ENCODE assay signal across 12 cellular contexts in genomic region chr5:141504216-141504615, GRCh38. TPM values are rescaled to one million over a fixed set of nuclear protein-coding genes. Genes with fewer than 3 reads are reported as not detected.
"Had no signal": no experiment of that assay in that cellular context is flagged by ENCODE, and none has a peak within 500 bp of the region (broad histone marks: within the 10 kb centered on the region; RNA-seq: fewer than 3 reads in every experiment).

No MANE protein-coding gene starts in this region.

- H3K4me2 ChIP-seq: smooth muscle cell had no signal

- DNase-seq: activated CD4-positive, alpha-beta T cell treated with anti-CD3 and anti-CD28 coated beads, Interleukin-2, amount 50 U/mL, for 4 hours; activated naive CD4-positive, alpha-beta T cell; activated naive CD8-positive, alpha-beta T cell treated with anti-CD3 and anti-CD28 coated beads, Interleukin-2, amount 10 ng/mL, durations not matched to agents 7 days and 5 days; activated T-cell treated with anti-CD3 and anti-CD28 coated beads for 4 hours; hypothalamus; left ventricle myocardium inferior; nephron progenitor cell; right cardiac atrium; upper lobe of left lung had no signal

- H3K9me3 ChIP-seq: left ventricle myocardium inferior, prostate gland, suprapubic skin, upper lobe of left lung had no signal

- H3K27ac ChIP-seq: prostate gland, suprapubic skin had no signal

- H3K27me3 ChIP-seq: suprapubic skin, upper lobe of left lung had no signal

- H3K4me1 ChIP-seq: prostate gland had no signal

- H3K36me3 ChIP-seq: prostate gland had no signal

- H3K4me3 ChIP-seq: left ventricle myocardium inferior, prostate gland, smooth muscle cell, suprapubic skin, upper lobe of left lung had no signal

RNA-seq across cellular contexts. Expression of gene PCDHGC5, which starts 15.3 kb away (rescaled TPM):
- total RNA-seq: activated naive CD8-positive, alpha-beta T cell treated with anti-CD3 and anti-CD28 coated beads, Interleukin-2, amount 10 ng/mL, durations not matched to agents 7 days and 5 days had no signal

RNA-seq across cellular contexts. Expression of gene PCDHGC4, which starts 19.4 kb away (rescaled TPM):
- total RNA-seq: activated naive CD8-positive, alpha-beta T cell treated with anti-CD3 and anti-CD28 coated beads, Interleukin-2, amount 10 ng/mL, durations not matched to agents 7 days and 5 days had no signal

RNA-seq across cellular contexts. Expression of gene PCDHGC3, which starts 28.4 kb away (rescaled TPM):
- total RNA-seq: activated naive CD8-positive, alpha-beta T cell treated with anti-CD3 and anti-CD28 coated beads, Interleukin-2, amount 10 ng/mL, durations not matched to agents 7 days and 5 days had no signal
